ENCODE assay signal across 2 cellular contexts in the genomic region with DNA sequence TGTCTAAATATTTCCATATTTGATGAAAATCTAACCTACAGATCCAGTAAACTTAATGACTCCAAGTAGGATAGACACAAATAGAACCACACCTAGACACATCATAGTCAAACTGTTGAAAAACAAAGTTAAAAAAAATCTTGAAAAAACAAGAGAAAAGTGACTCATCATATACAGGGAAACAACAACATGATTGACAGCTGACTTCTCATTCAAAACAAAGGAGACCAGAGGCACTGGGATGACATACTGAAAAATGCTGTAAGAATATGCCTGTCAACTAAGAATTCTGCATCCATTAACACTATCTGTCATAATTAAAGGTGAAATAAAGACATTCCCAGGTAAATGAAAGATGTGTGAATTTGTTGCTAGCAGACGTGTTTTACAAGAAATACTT.
TF ChIP-seq lines count a peak whose summit lies in the region.

No MANE protein-coding gene starts in this region.

TF ChIP-seq in A549, 52 proteins besides CTCF, POLR2A, EP300 and RAD21:
- TF ChIP-seq, protein P1, sequence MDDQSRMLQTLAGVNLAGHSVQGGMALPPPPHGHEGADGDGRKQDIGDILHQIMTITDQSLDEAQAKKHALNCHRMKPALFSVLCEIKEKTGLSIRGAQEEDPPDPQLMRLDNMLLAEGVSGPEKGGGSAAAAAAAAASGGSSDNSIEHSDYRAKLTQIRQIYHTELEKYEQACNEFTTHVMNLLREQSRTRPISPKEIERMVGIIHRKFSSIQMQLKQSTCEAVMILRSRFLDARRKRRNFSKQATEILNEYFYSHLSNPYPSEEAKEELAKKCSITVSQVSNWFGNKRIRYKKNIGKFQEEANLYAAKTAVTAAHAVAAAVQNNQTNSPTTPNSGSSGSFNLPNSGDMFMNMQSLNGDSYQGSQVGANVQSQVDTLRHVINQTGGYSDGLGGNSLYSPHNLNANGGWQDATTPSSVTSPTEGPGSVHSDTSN (IDR thresholded peaks at IDR 0.05), result no peak
- TF ChIP-seq FOSL2 (IDR thresholded peaks at IDR 0.05), result no peak
- TF ChIP-seq FOSL2 (CRISPR knock-in tag; IDR thresholded peaks at IDR 0.05), result peak; percentile 31; the same call in 1 of the 2 replicates
- TF ChIP-seq, protein P2, sequence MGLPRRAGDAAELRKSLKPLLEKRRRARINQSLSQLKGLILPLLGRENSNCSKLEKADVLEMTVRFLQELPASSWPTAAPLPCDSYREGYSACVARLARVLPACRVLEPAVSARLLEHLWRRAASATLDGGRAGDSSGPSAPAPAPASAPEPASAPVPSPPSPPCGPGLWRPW (IDR thresholded peaks at IDR 0.05), result no peak
TF ChIP-seq in A549: peak in this region for 1.

TF ChIP-seq in H1, 55 proteins besides CTCF, POLR2A, EP300 and RAD21:
- TF ChIP-seq BACH1 (IDR thresholded peaks at IDR 0.05; ENCODE audit: low read length), result peak; percentile 64; the same call in 1 of the 2 replicates
- no peak for TF ChIP-seq CBX5 (IDR thresholded peaks at IDR 0.05; ENCODE audit: low read depth, low read length)
TF ChIP-seq in H1: peak in this region for 1.
